Comparison of ENCODE assay signal across 18 cellular contexts in the genomic region with DNA sequence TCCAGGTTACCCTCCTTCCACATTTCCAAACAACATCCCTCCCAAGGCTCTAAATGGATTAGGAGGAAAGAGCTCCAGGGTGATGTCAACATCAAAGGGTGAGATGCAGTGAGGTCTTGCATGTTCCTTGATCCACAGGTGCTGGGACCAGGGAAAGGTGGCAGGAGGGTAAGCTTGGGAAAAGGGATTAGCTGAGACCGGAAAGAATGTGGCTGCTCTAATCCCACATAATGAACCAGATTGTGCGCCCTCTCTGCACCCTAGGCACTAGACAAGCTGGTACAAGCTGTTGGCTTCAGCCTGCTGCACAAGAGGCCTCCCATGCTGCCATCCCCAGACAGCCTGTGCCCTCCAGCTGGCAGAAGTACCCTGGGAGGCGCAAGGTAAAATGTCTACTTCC. TPM values are rescaled to one million over a fixed set of nuclear protein-coding genes. Genes with fewer than 3 reads are reported as not detected.
DNase-seq lines count a peak whose midpoint lies in the region; ATAC-seq and TF ChIP-seq lines count a peak whose summit lies in the region.
"Had no signal": no experiment of that assay in that cellular context is flagged by ENCODE, and none has a peak within 500 bp of the region (broad histone marks: within the 10 kb centered on the region; RNA-seq: fewer than 3 reads in every experiment).

No MANE protein-coding gene starts in this region.

- DNase-seq in DMS153 treated with DMSO at 0.1 percent for 48 hours (lab: John Stamatoyannopoulos, UW; ENCODE audit: unreplicated experiment) (peak; percentile 43), NCI-H1694 treated with DMSO at 0.1 percent for 48 hours (lab: John Stamatoyannopoulos, UW) (peak; percentile 94), mammary epithelial cell (peak; percentile 67), trophoblast cell (no peak), NCI-H1092 treated with DMSO at 0.1 percent for 48 hours (lab: John Stamatoyannopoulos, UW) (no peak), ovary (no peak)
- DNase-seq in activated T-cell treated with anti-CD3 and anti-CD28 coated beads, Interleukin-2, amount 50 U/mL, for 1 hour: no peak
- DNase-seq: activated CD8-positive, alpha-beta memory T cell treated with anti-CD3 and anti-CD28 coated beads, Interleukin-2, amount 50 U/mL, for 4 hours; activated naive CD4-positive, alpha-beta T cell treated with anti-CD3 and anti-CD28 coated beads for 36 hours; AML-193; Calu3; KG1; mucosa of descending colon; T-helper 2 cell had no signal

- H3K36me3 ChIP-seq in mammary epithelial cell (ENCODE audit: insufficient read depth, low read length) (peaks cover 8% of the 10 kb centered on the region), trophoblast cell (ENCODE audit: control insufficient read depth in 1 of 2, insufficient read depth in 2 of 2, low read length in 2 of 2) (peaks cover 27 to 53% of the 10 kb centered on the region in 2 experiments), ovary (no peaks in the 10 kb centered on the region)

- H3K9me3 ChIP-seq in mammary epithelial cell (replicated peaks; ENCODE audit: insufficient read depth, low read length) (no peaks in the 10 kb centered on the region), trophoblast cell (ENCODE audit: insufficient read depth, low read depth, low read length) (no peaks in the 10 kb centered on the region), ovary (no peaks in the 10 kb centered on the region)
- H3K9me3 ChIP-seq: mucosa of descending colon had no signal

- H3K23ac ChIP-seq in trophoblast cell (ENCODE audit: low read length): no peak overlapping the region

- H4K20me1 ChIP-seq in mammary epithelial cell (ENCODE audit: insufficient read depth, low read length): no peaks in the 10 kb centered on the region

- H2BK12ac ChIP-seq in trophoblast cell (ENCODE audit: low read length): peak overlapping the region; percentile 83

- CTCF ChIA-PET in mammary epithelial cell (lab: Charles Lee; ENCODE audit: low non-redundant PET): no interaction called here

- no peak overlapping the region for H3K9ac ChIP-seq in mammary epithelial cell (ENCODE audit: insufficient read depth, low read length)
- peak overlapping the region; percentile 28 for H3K9ac ChIP-seq in trophoblast cell (ENCODE audit: low read length)

- no peak for TF ChIP-seq POLR2A in ovary (IDR thresholded peaks at IDR 0.05)

- H3K14ac ChIP-seq in trophoblast cell (ENCODE audit: low read length): no peak overlapping the region

- dilution Hi-C loops in mammary epithelial cell (cut with HindIII; ENCODE audit: low sequenced_read_pairs): no loop called here

- H3K4me2 ChIP-seq in mammary epithelial cell (ENCODE audit: insufficient read depth, low read depth, low read length) (peak overlapping the region; percentile 62), trophoblast cell (ENCODE audit: low read length) (no peak overlapping the region)
- H3K4me2 ChIP-seq: hepatocyte had no signal

- no peak overlapping the region for H3K4ac ChIP-seq in trophoblast cell (ENCODE audit: low read depth, low read length)

- no TSS peak for BruUV-seq in mammary epithelial cell (replicated peaks; lab: Mats Ljungman, UMichigan)

- H3K4me3 ChIP-seq in mammary epithelial cell (replicated peaks in 1 of 3; ENCODE audit: insufficient read depth in 1 of 3, low read depth in 2 of 3, low read length in 3 of 3): no peak overlapping the region
- no peak overlapping the region for H3K4me3 ChIP-seq in trophoblast cell (ENCODE audit: low read depth, low read length)
- no peak overlapping the region for H3K4me3 ChIP-seq in ovary
- H3K4me3 ChIP-seq: hepatocyte, mucosa of descending colon, skin epidermis had no signal

- peak overlapping the region; percentile 92 for H3K18ac ChIP-seq in trophoblast cell (ENCODE audit: low read length)

- intact Hi-C loops in mammary epithelial cell (cut with micrococcal nuclease): no loop called here
- intact Hi-C loops in ovary (cut with DNase I): no loop called here

- no peak overlapping the region for H2BK5ac ChIP-seq in trophoblast cell (ENCODE audit: low read depth, low read length, poor library complexity)

- H3K79me1 ChIP-seq in trophoblast cell (ENCODE audit: low read length): peaks cover 15% of the 10 kb centered on the region

- H3K27me3 ChIP-seq in mammary epithelial cell (ENCODE audit: insufficient read depth, low read length): no peaks in the 10 kb centered on the region
- no peaks in the 10 kb centered on the region for H3K27me3 ChIP-seq in trophoblast cell (ENCODE audit: insufficient read depth, low read length)
- H3K27me3 ChIP-seq in ovary: no peaks in the 10 kb centered on the region
- H3K27me3 ChIP-seq: hepatocyte had no signal

- no peak overlapping the region for H2AFZ ChIP-seq in mammary epithelial cell (ENCODE audit: low read depth, low read length)
- no peak overlapping the region for H2AFZ ChIP-seq in trophoblast cell (ENCODE audit: insufficient read depth, low read length, poor library complexity)
- H2AFZ ChIP-seq: hepatocyte had no signal

- H3K27ac ChIP-seq in mammary epithelial cell (ENCODE audit: insufficient read depth, low read depth, low read length) (peak overlapping the region; percentile 66), trophoblast cell (ENCODE audit: low read depth, low read length) (no peak overlapping the region), ovary (no peak overlapping the region)
- H3K27ac ChIP-seq: HL-60 had no signal

- in situ Hi-C loops in mammary epithelial cell (cut with MboI; ENCODE audit: low sequenced_read_pairs in 2 of 2): no loop called here

- TF ChIP-seq CTCF in mammary epithelial cell (conservative IDR thresholded peaks at IDR 0.05 in 1 of 2, IDR thresholded peaks at IDR 0.05 in 1 of 2; ENCODE audit: extremely low read depth in 1 of 2, insufficient read depth in 1 of 2, low read depth in 1 of 2, low read length in 2 of 2) (no peak), ovary (IDR thresholded peaks at IDR 0.05) (no peak)

- H3K79me2 ChIP-seq in mammary epithelial cell (ENCODE audit: insufficient read depth, low read length) (peaks cover 43% of the 10 kb centered on the region), trophoblast cell (ENCODE audit: control insufficient read depth, insufficient read depth, low read length, poor library complexity) (peaks cover 3% of the 10 kb centered on the region)
- H3K79me2 ChIP-seq: hepatocyte had no signal

- no peak for ATAC-seq in GM18498 (IDR thresholded peaks at IDR 0.05; ENCODE audit: unreplicated experiment)
- ATAC-seq: mucosa of descending colon had no signal

- TF ChIP-seq EP300 in ovary (IDR thresholded peaks at IDR 0.05): no peak

- H3K4me1 ChIP-seq in mammary epithelial cell (ENCODE audit: insufficient read depth, low read length) (peaks cover 71% of the 10 kb centered on the region), trophoblast cell (ENCODE audit: control insufficient read depth in 1 of 2, insufficient read depth in 2 of 2, low read length in 2 of 2) (peaks cover 26 to 38% of the 10 kb centered on the region in 2 experiments), ovary (ENCODE audit: insufficient read depth) (peaks cover 1% of the 10 kb centered on the region)

- no peak overlapping the region for H4K91ac ChIP-seq in trophoblast cell (ENCODE audit: low read depth, low read length)

- 4% methylated on average over 3 of the region's 3 CpGs for WGBS in mammary epithelial cell (ENCODE audit: low coverage, missing lambda C conversion rate)
- WGBS in trophoblast cell (ENCODE audit: extremely low coverage, insufficient coverage, insufficient read length): no CpG with 5 or more reads among the region's 3 CpGs
- WGBS in ovary, 3 donors: 82 to 85% (median 84%) methylated on average over 3 of the region's 3 CpGs

- peak overlapping the region; percentile 33 for H4K8ac ChIP-seq in trophoblast cell (ENCODE audit: low read depth, low read length)

- H2BK120ac ChIP-seq in trophoblast cell (ENCODE audit: insufficient read depth, low read length, poor library complexity): peak overlapping the region; percentile 29

- H4K12ac ChIP-seq in trophoblast cell (ENCODE audit: low read depth, low read length): no peak overlapping the region

- H2AK5ac ChIP-seq in trophoblast cell (ENCODE audit: low read length): peak overlapping the region; percentile 81

RNA-seq across cellular contexts. Expression of a gene that starts 34.9 kb away (rescaled TPM):
- total RNA-seq in mammary epithelial cell (10 to 100 TPM in 1 of 2 donors, 1 to 10 TPM in 1; 6.5 to 42.9 TPM), ovary (10 to 100 TPM; 15.3 to 71.5 (median 55.5) TPM)
- polyA plus RNA-seq in mammary epithelial cell (11.5 TPM), ovary (10 to 100 TPM; 10.7 to 15.2 TPM)
- polyA minus RNA-seq in mammary epithelial cell: 45.4 TPM
- polyA plus RNA-seq in trophoblast cell (2013): 35.3 and 35.7 TPM in 2 replicates

Comparison
In these comparisons a context has a peak if more than half of its experiments do, and no peak if none do; other contexts are left out.
1. DNase-seq: peak in DMS153 treated with DMSO at 0.1 percent for 48 hours (single experiment), NCI-H1694 treated with DMSO at 0.1 percent for 48 hours (single experiment) and mammary epithelial cell (single experiment); none in trophoblast cell (0 of 2), activated T-cell treated with anti-CD3 and anti-CD28 coated beads, Interleukin-2, amount 50 U/mL, for 1 hour (single experiment), NCI-H1092 treated with DMSO at 0.1 percent for 48 hours (single experiment) and ovary (0 of 5).